In the genomic region with DNA sequence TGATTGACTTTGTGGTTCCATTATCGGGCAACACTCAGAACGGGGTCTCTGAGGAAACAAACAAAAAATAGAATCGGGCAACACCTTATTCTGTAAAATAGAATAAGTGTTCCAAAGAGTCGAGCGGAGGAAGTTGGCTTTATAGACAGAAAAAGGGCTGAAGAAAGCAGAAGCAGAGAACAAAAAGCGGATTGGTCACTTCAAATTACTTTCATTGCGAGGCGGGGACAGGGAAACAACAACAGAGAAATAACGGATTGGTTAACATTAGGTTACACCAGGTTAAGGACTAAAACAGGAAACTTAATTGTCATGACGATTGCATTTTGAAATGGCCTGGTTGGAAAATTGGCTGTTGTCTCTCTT, we compare ENCODE assay signal across 8 cellular contexts. TPM values are rescaled to one million over a fixed set of nuclear protein-coding genes. Genes with fewer than 3 reads are reported as not detected.
DNase-seq lines count a peak whose midpoint lies in the region; ATAC-seq and TF ChIP-seq lines count a peak whose summit lies in the region.

No MANE protein-coding gene starts in this region.

- peak overlapping the region; percentile 61 for H3K9ac ChIP-seq in SK-N-SH

- intact Hi-C loops in activated naive CD4-positive, alpha-beta T cell treated with anti-CD3 and anti-CD28 coated beads for 36 hours (cut with micrococcal nuclease): loop anchor here (1.0 to 2.0 kb wide), 3 partner anchors 49 to 384 kb away; a partner anchor contains a TSS

- peak overlapping the region; percentile 75 to 79 for H3K4me3 ChIP-seq in SK-N-SH (ENCODE audit: low read depth in 2 of 2, low read length in 1 of 2)
- peak overlapping the region; percentile 70 for H3K4me3 ChIP-seq in ectodermal cell (ENCODE audit: insufficient read depth, low read depth, low read length)
- peak overlapping the region; percentile 31 for H3K4me3 ChIP-seq in lung
- H3K4me3 ChIP-seq in thymus (ENCODE audit: low read length): peak overlapping the region; percentile 88

- H3K9me3 Mint-ChIP-seq in activated naive CD4-positive, alpha-beta T cell treated with anti-CD3 and anti-CD28 coated beads for 36 hours: peaks cover 3% of the 10 kb centered on the region

- peak overlapping the region; percentile 93 for H3K4me3 Mint-ChIP-seq in activated naive CD4-positive, alpha-beta T cell treated with anti-CD3 and anti-CD28 coated beads for 36 hours

- DNase-seq in activated naive CD4-positive, alpha-beta T cell treated with anti-CD3 and anti-CD28 coated beads for 36 hours: peak; percentile 33
- no peak for DNase-seq in activated naive CD4-positive, alpha-beta T cell (lab: John Stamatoyannopoulos, UW)
- DNase-seq in HT-29 (ENCODE audit: low spot score) (peak; percentile 42), SK-N-SH (peak; percentile 23), lung (ENCODE audit: low spot score) (peak; percentile 32)

- peaks cover 34% of the 10 kb centered on the region for H3K4me1 Mint-ChIP-seq in activated naive CD4-positive, alpha-beta T cell treated with anti-CD3 and anti-CD28 coated beads for 36 hours (ENCODE audit: low read depth)

- TF ChIP-seq CTCF in SK-N-SH (IDR thresholded peaks at IDR 0.05) (no peak), lung (IDR thresholded peaks at IDR 0.05; ENCODE audit: control extremely low read depth, extremely low read depth) (no peak)

- H4K20me1 ChIP-seq in SK-N-SH (ENCODE audit: insufficient read depth): no peaks in the 10 kb centered on the region

- peak overlapping the region; percentile 99 for H2AFZ ChIP-seq in SK-N-SH (ENCODE audit: low read depth)

- peaks cover 14% of the 10 kb centered on the region; the same call in 1 of the 2 replicates for H3K79me2 ChIP-seq in SK-N-SH (ENCODE audit: insufficient read depth)

- no peaks in the 10 kb centered on the region for H3F3A ChIP-seq in SK-N-SH (replicated peaks; ENCODE audit: insufficient read depth)

- peaks cover 4% of the 10 kb centered on the region for H3K36me3 Mint-ChIP-seq in activated naive CD4-positive, alpha-beta T cell treated with anti-CD3 and anti-CD28 coated beads for 36 hours (ENCODE audit: low read depth)

- H3K27ac ChIP-seq in SK-N-SH (ENCODE audit: low read depth in 2 of 2, low read length in 1 of 2): peak overlapping the region; percentile 77 to 93
- H3K27ac ChIP-seq in ectodermal cell (ENCODE audit: insufficient read depth, low read depth, low read length, poor library complexity, severe bottlenecking): peak overlapping the region; percentile 61
- peak overlapping the region in 1 of 2 donors; percentile 99 for H3K27ac ChIP-seq in lung (ENCODE audit: low read depth in 1 of 2, low read length in 1 of 2)
- H3K27ac ChIP-seq in thymus (ENCODE audit: low read depth): peak overlapping the region; percentile 91

- H3K27me3 ChIP-seq in SK-N-SH (ENCODE audit: insufficient read depth) (no peaks in the 10 kb centered on the region), ectodermal cell (ENCODE audit: control insufficient read depth, insufficient read depth, low read length, poor library complexity, severe bottlenecking) (peaks cover 9% of the 10 kb centered on the region), lung (ENCODE audit: control insufficient read depth, insufficient read depth) (no peaks in the 10 kb centered on the region), thymus (ENCODE audit: control insufficient read depth, insufficient read depth) (no peaks in the 10 kb centered on the region)

- TF ChIP-seq RAD21 in SK-N-SH (IDR thresholded peaks at IDR 0.05; ENCODE audit: low read length): no peak

- H3K27me3 Mint-ChIP-seq in activated naive CD4-positive, alpha-beta T cell treated with anti-CD3 and anti-CD28 coated beads for 36 hours (ENCODE audit: low read depth): no peaks in the 10 kb centered on the region

- H3K27ac Mint-ChIP-seq in activated naive CD4-positive, alpha-beta T cell treated with anti-CD3 and anti-CD28 coated beads for 36 hours: peak overlapping the region; percentile 91

- no peaks in the 10 kb centered on the region for H3K9me3 ChIP-seq in SK-N-SH
- no peaks in the 10 kb centered on the region for H3K9me3 ChIP-seq in ectodermal cell (ENCODE audit: control insufficient read depth, low read length)
- H3K9me3 ChIP-seq in lung (ENCODE audit: control insufficient read depth in 2 of 2, insufficient read depth in 1 of 2, low read length in 1 of 2): no peaks in the 10 kb centered on the region
- no peaks in the 10 kb centered on the region for H3K9me3 ChIP-seq in thymus (ENCODE audit: control insufficient read depth)

- H3K4me1 ChIP-seq in SK-N-SH (ENCODE audit: control insufficient read depth in 1 of 2, insufficient read depth in 2 of 2, low read depth in 1 of 2, low read length in 1 of 2): peaks cover 0 to 7% of the 10 kb centered on the region in 2 experiments; a peak in 2 of 4 replicates
- no peaks in the 10 kb centered on the region for H3K4me1 ChIP-seq in ectodermal cell (ENCODE audit: control insufficient read depth, insufficient read depth, low read length)
- H3K4me1 ChIP-seq in lung (ENCODE audit: control insufficient read depth in 2 of 2, insufficient read depth in 2 of 2, low read length in 2 of 2): no peaks in the 10 kb centered on the region
- peaks cover 2% of the 10 kb centered on the region for H3K4me1 ChIP-seq in thymus (ENCODE audit: control insufficient read depth, insufficient read depth, low read length)

- ATAC-seq in lung (ENCODE audit: insufficient read depth, low FRiP score) (no peak), GM18517 (IDR thresholded peaks at IDR 0.05; ENCODE audit: unreplicated experiment) (no peak)

- CTCF ChIA-PET in activated naive CD4-positive, alpha-beta T cell treated with anti-CD3 and anti-CD28 coated beads for 36 hours (lab: Charles Lee): interaction anchor here (0.6 to 4.1 kb wide), 11 partner anchors 8 to 348 kb away, joined by 3 to 18 read pairs (median 4); a partner anchor contains a TSS
- CTCF ChIA-PET in SK-N-SH (lab: Yijun Ruan, JAX): interaction anchor here (0.9 to 3.2 kb wide), 13 partner anchors 9 to 434 kb away, joined by 3 to 16 read pairs (median 3); a partner anchor contains a TSS

- H3K4me2 ChIP-seq in SK-N-SH: peak overlapping the region; percentile 74

- H3K9me2 ChIP-seq in SK-N-SH: no peaks in the 10 kb centered on the region

- no peak for TF ChIP-seq EP300 in SK-N-SH (IDR thresholded peaks at IDR 0.05; ENCODE audit: borderline replicate concordance in 1 of 2, low read depth in 1 of 2, low read length in 1 of 2)

- POLR2A ChIA-PET in SK-N-SH (lab: Yijun Ruan, JAX): interaction anchor here (0.7 kb wide), 1 partner anchor 170 kb away, joined by 5 read pairs; a partner anchor contains a TSS

- WGBS in SK-N-SH (ENCODE audit: low lambda C conversion rate): 15% methylated on average over 10 of the region's 10 CpGs
- WGBS in ectodermal cell, 2 experiments: 52 to 54% methylated on average over 10 of the region's 10 CpGs
- 1 to 2% methylated on average over 10 of the region's 10 CpGs for WGBS in lung, 2 donors
- under 1% methylated on average over 10 of the region's 10 CpGs for WGBS in thymus

- H3K36me3 ChIP-seq in SK-N-SH (replicated peaks in 1 of 2; ENCODE audit: control insufficient read depth in 1 of 2, insufficient read depth in 2 of 2, low read length in 1 of 2): no peaks in the 10 kb centered on the region
- no peaks in the 10 kb centered on the region for H3K36me3 ChIP-seq in ectodermal cell (ENCODE audit: control insufficient read depth, insufficient read depth, low read length)
- H3K36me3 ChIP-seq in lung (ENCODE audit: control insufficient read depth in 2 of 2, insufficient read depth in 2 of 2, low read length in 2 of 2): no peaks in the 10 kb centered on the region
- no peaks in the 10 kb centered on the region for H3K36me3 ChIP-seq in thymus (ENCODE audit: control insufficient read depth, insufficient read depth)

TF ChIP-seq in SK-N-SH, 30 proteins besides CTCF, POLR2A, EP300 and RAD21 (continues in another document):
- TF ChIP-seq EZH2phosphoT487 (IDR thresholded peaks at IDR 0.05; ENCODE audit: borderline replicate concordance, low read depth) (no peak), RFX5 (IDR thresholded peaks at IDR 0.05; ENCODE audit: low read length) (no peak), GABPA (IDR thresholded peaks at IDR 0.05; ENCODE audit: low read depth) (no peak), FOSL2 (IDR thresholded peaks at IDR 0.05; ENCODE audit: borderline replicate concordance, low read depth) (no peak), ELF1 (IDR thresholded peaks at IDR 0.05) (no peak), SMC3 (IDR thresholded peaks at IDR 0.05; ENCODE audit: low read depth, low read length) (no peak), YY1 (IDR thresholded peaks at IDR 0.05; ENCODE audit: low read depth) (no peak), SIN3A (IDR thresholded peaks at IDR 0.05; ENCODE audit: borderline replicate concordance, low read depth, low read length) (no peak), RCOR1 (IDR thresholded peaks at IDR 0.05; ENCODE audit: low read length) (no peak)
- TF ChIP-seq, protein P1, sequence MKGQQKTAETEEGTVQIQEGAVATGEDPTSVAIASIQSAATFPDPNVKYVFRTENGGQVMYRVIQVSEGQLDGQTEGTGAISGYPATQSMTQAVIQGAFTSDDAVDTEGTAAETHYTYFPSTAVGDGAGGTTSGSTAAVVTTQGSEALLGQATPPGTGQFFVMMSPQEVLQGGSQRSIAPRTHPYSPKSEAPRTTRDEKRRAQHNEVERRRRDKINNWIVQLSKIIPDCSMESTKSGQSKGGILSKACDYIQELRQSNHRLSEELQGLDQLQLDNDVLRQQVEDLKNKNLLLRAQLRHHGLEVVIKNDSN (IDR thresholded peaks at IDR 0.05; ENCODE audit: borderline replicate concordance, low read depth): no peak

RNA-seq across cellular contexts. Expression of a gene that starts 0.4 kb away (rescaled TPM):
- total RNA-seq in activated naive CD4-positive, alpha-beta T cell treated with anti-CD3 and anti-CD28 coated beads for 36 hours: 10 to 100 TPM; 18.7 to 19.5 TPM
- total RNA-seq in HT-29 (2014; rRNA removed; shearing (Covaris generic)): 14.6 and 19.3 TPM in 2 replicates
- polyA plus RNA-seq in SK-N-SH (2012; rRNA removed): 14.8 and 15.6 TPM in 2 replicates
- polyA plus RNA-seq in SK-N-SH (2012; cell fraction: cytosol; rRNA removed): 16.8 and 20.6 TPM in 2 replicates
- polyA plus RNA-seq in SK-N-SH (2012; cell fraction: nucleus; rRNA removed): 4.8 and 7.6 TPM in 2 replicates
- 18.8 TPM for polyA plus RNA-seq in ectodermal cell (2013, experiment 1 of 4)
- polyA plus RNA-seq in ectodermal cell (2013, experiment 2 of 4): 19.7 TPM
- polyA plus RNA-seq in ectodermal cell (2013, experiment 3 of 4): 16.9 TPM
- polyA plus RNA-seq in ectodermal cell (2013, experiment 4 of 4): 16.5 TPM
- total RNA-seq in lung: 10 to 100 TPM in 1 of 2 donors, 1 to 10 TPM in 1; 7.5 to 15.1 TPM
- polyA plus RNA-seq in lung: 10 to 100 TPM in 1 of 2 donors, 1 to 10 TPM in 1; 7.7 to 11.6 TPM
- 10.7 TPM for polyA plus RNA-seq in thymus

RNA-seq across cellular contexts. Expression of a gene that starts 49.6 kb away (rescaled TPM):
- total RNA-seq in activated naive CD4-positive, alpha-beta T cell treated with anti-CD3 and anti-CD28 coated beads for 36 hours: 10 to 100 TPM; 13.5 to 16.1 TPM
- 0.28 and 1.4 TPM in 2 replicates for total RNA-seq in HT-29 (2014; rRNA removed; shearing (Covaris generic))
- polyA plus RNA-seq in SK-N-SH (2012; rRNA removed): 1.7 and 2.1 TPM in 2 replicates
- 2.0 and 2.1 TPM in 2 replicates for polyA plus RNA-seq in SK-N-SH (2012; cell fraction: cytosol; rRNA removed)
- polyA plus RNA-seq in SK-N-SH (2012; cell fraction: nucleus; rRNA removed): 0.61 and 1.3 TPM in 2 replicates
- 0.13 TPM for polyA plus RNA-seq in ectodermal cell (2013, experiment 1 of 4)
- 0.36 TPM for polyA plus RNA-seq in ectodermal cell (2013, experiment 2 of 4)
- polyA plus RNA-seq in ectodermal cell (2013, experiment 3 of 4): 0.21 TPM
- polyA plus RNA-seq in ectodermal cell (2013, experiment 4 of 4): 0.20 TPM
- total RNA-seq in lung: 1 to 10 TPM; 3.3 to 8.3 TPM
- polyA plus RNA-seq in lung: 1 to 10 TPM; 1.9 to 7.7 TPM
- 4.3 TPM for polyA plus RNA-seq in thymus

Comparison
In these comparisons a context has a peak if more than half of its experiments do, and no peak if none do; other contexts are left out.
1. DNase-seq: peak in activated naive CD4-positive, alpha-beta T cell treated with anti-CD3 and anti-CD28 coated beads for 36 hours (single experiment), HT-29 (single experiment), SK-N-SH (single experiment) and lung (single experiment); none in activated naive CD4-positive, alpha-beta T cell (0 of 4).
2. H3K4me3 ChIP-seq: peak in every context shown above with its lines; median percentile 88 in thymus; 77 in SK-N-SH; 70 in ectodermal cell; 31 in lung.